ENCODE assay signal across 16 cellular contexts in the genomic region with DNA sequence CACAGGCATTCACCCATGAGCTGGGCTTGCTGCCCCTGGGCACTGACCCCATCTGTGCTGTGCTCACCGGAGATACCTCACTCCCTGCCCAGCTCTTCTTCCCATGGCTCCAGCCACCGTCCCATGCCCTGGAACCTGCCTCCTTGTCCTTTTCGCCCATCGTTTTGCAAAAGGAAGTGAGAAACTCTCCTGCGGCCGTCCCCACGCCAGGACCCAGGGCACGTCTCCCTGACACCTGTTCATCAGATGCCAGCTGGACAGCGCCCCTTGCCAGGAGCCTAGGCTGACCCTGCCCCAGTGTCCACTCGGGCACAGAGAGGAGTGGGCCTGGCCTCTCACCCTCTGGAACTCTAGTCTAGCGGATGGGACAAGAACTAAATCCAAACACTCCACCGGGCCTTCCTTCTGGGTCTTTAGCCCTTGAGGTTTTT.
A peak's percentile ranks its signal among the peaks of the same experiment; 100 is the strongest.
DNase-seq lines count a peak whose midpoint lies in the region; ATAC-seq and TF ChIP-seq lines count a peak whose summit lies in the region.
"Had no signal": no experiment of that assay in that cellular context is flagged by ENCODE, and none has a peak within 500 bp of the region (broad histone marks: within the 10 kb centered on the region; RNA-seq: fewer than 3 reads in every experiment).

No MANE protein-coding gene starts in this region.

- TF ChIP-seq POLR2A in suprapubic skin (IDR thresholded peaks at IDR 0.05): no peak

- ATAC-seq in left lung: no peak
- ATAC-seq: A549, GM23338 had no signal

- H3K27ac Mint-ChIP-seq in chondrocyte (ENCODE audit: unreplicated experiment): peak overlapping the region; percentile 22
- H3K27ac Mint-ChIP-seq: GM23338 had no signal

- H3K27me3 Mint-ChIP-seq in chondrocyte (ENCODE audit: low read depth): no peaks in the 10 kb centered on the region

- WGBS in suprapubic skin: 98% methylated on average over 11 of the region's 12 CpGs

- no peak overlapping the region for H3K4me3 ChIP-seq in left lung
- H3K4me3 ChIP-seq in suprapubic skin: no peak overlapping the region
- H3K4me3 ChIP-seq: A549, GM23338 had no signal

- no peak overlapping the region for H3K27ac ChIP-seq in left lung
- no peak overlapping the region for H3K27ac ChIP-seq in suprapubic skin
- H3K27ac ChIP-seq: A549 had no signal

- H3K36me3 Mint-ChIP-seq in chondrocyte (ENCODE audit: low read depth): peaks cover 33% of the 10 kb centered on the region

- peaks cover 0 to 4% of the 10 kb centered on the region in 2 donors for H3K36me3 ChIP-seq in left lung
- peaks cover 11% of the 10 kb centered on the region for H3K36me3 ChIP-seq in suprapubic skin

- DNase-seq in activated effector memory CD4-positive, alpha-beta T cell treated with anti-CD3 and anti-CD28 coated beads, Interleukin-2, amount 50 U/mL, for 16 hours: peak; percentile 59
- DNase-seq in activated effector memory CD4-positive, alpha-beta T cell treated with Interleukin-2 at 50 U/mL for 16 hours: no peak
- no peak for DNase-seq in chondrocyte (ENCODE audit: low spot score)
- DNase-seq in left lung: peak; percentile 20 to 65
- peak; percentile 55 to 76 for DNase-seq in suprapubic skin (ENCODE audit: low spot score in 2 of 2)
- DNase-seq in COLO668 (lab: John Stamatoyannopoulos, UW; ENCODE audit: unreplicated experiment): no peak
- no peak for DNase-seq in activated naive CD4-positive, alpha-beta T cell (lab: John Stamatoyannopoulos, UW)
- no peak for DNase-seq in HuH-7 (ENCODE audit: low spot score)
- DNase-seq: C1 segment of cervical spinal cord, KG1, NCI-H1436, NCI-H2029 treated with DMSO at 0.1 percent for 48 hours, NCI-H774, PC-3 had no signal

- H3K4me1 ChIP-seq in left lung: no peaks in the 10 kb centered on the region
- no peaks in the 10 kb centered on the region for H3K4me1 ChIP-seq in suprapubic skin
- H3K4me1 ChIP-seq: A549 had no signal

- TF ChIP-seq CTCF in chondrocyte (IDR thresholded peaks at IDR 0.05): no peak
- no peak for TF ChIP-seq CTCF in left lung (IDR thresholded peaks at IDR 0.05)
- TF ChIP-seq CTCF in suprapubic skin (IDR thresholded peaks at IDR 0.05): no peak

- no peaks in the 10 kb centered on the region for H3K9me3 ChIP-seq in left lung
- H3K9me3 ChIP-seq in suprapubic skin: no peaks in the 10 kb centered on the region
- H3K9me3 ChIP-seq: A549 had no signal

- H3K4me3 Mint-ChIP-seq in chondrocyte (ENCODE audit: unreplicated experiment): no peak overlapping the region
- H3K4me3 Mint-ChIP-seq: GM23338 had no signal

- TF ChIP-seq EP300 in suprapubic skin (IDR thresholded peaks at IDR 0.05): no peak

- peaks cover 45% of the 10 kb centered on the region for H3K4me1 Mint-ChIP-seq in chondrocyte (ENCODE audit: low read depth)
- H3K4me1 Mint-ChIP-seq: GM23338 had no signal

- H3K27me3 ChIP-seq in left lung (no peaks in the 10 kb centered on the region), suprapubic skin (no peaks in the 10 kb centered on the region)

- H3K9me3 Mint-ChIP-seq in chondrocyte (ENCODE audit: low read depth): no peaks in the 10 kb centered on the region
- H3K9me3 Mint-ChIP-seq: GM23338 had no signal

- intact Hi-C loops in left lung (cut with DNase I): no loop called here

Comparison
In these comparisons a context has a peak if more than half of its experiments do, and no peak if none do; other contexts are left out.
1. DNase-seq: peak in activated effector memory CD4-positive, alpha-beta T cell treated with anti-CD3 and anti-CD28 coated beads, Interleukin-2, amount 50 U/mL, for 16 hours (single experiment), left lung (2 of 2) and suprapubic skin (2 of 2); none in activated effector memory CD4-positive, alpha-beta T cell treated with Interleukin-2 at 50 U/mL for 16 hours (single experiment), chondrocyte (single experiment), COLO668 (single experiment), activated naive CD4-positive, alpha-beta T cell (0 of 4) and HuH-7 (single experiment).